ENCODE assay signal across 9 cellular contexts in the genomic region with DNA sequence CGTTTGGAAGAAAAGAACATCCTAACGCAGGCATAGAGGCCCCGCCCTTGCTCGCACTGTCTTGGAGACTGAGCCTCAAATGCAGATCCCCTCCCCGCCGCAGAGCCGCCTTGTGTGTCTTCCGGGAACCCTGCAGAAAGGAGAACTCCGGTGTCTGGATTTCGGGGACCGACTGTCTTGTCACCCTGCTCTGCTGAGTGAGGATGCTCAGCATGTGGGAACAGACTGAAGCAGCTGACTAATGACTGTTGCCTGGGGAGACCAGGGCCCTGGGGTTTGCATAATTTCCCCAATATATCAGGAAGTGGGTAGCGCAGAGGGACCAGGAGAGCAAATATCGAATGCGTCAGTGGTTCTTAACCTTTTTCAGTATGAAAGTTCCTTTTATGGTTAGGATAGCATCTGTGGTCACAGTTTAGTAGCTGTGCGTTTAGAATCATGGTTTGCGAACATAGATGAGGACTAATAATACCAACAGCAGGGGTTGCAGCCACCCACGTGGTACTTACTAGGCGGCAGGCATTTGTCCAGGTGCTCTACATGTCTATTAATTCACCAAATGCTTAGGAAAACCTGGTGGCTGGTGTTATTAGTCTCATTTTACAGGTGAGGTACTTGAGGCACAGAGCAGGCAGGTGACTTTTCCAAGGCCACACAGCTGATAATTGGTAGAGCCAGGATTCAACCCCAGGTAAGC. TPM values are rescaled to one million over a fixed set of nuclear protein-coding genes. Genes with fewer than 3 reads are reported as not detected.
DNase-seq lines count a peak whose midpoint lies in the region; ATAC-seq, FAIRE-seq and TF ChIP-seq lines count a peak whose summit lies in the region.
"Had no signal": no experiment of that assay in that cellular context is flagged by ENCODE, and none has a peak within 500 bp of the region (broad histone marks: within the 10 kb centered on the region; RNA-seq: fewer than 3 reads in every experiment).

No MANE protein-coding gene starts in this region.

- DNase-seq in GM12891 (ENCODE audit: insufficient read length, low spot score) (peak; percentile 86), activated T-cell treated with anti-CD3 and anti-CD28 coated beads for 4 hours (peak; percentile 7), RWPE1 (ENCODE audit: low spot score) (no peak), LoVo (ENCODE audit: low spot score) (no peak), kidney tubule cell (ENCODE audit: low spot score) (no peak)
- DNase-seq in stimulated activated naive CD8-positive, alpha-beta T cell treated with anti-CD3 and anti-CD28 coated beads, Interleukin-15, Interleukin-2, amounts not matched to agents 100 U/mL and 50 U/mL, for 24 hours: peak; percentile 22

- peak; percentile 62; the same call in 1 of the 2 replicates for TF ChIP-seq POLR2A in GM12891 (IDR thresholded peaks at IDR 0.05; ENCODE audit: low read depth, low read length)

- H3K27ac ChIP-seq in RWPE1: no peak overlapping the region
- H3K27ac ChIP-seq: ascending aorta had no signal

- POLR2A ChIA-PET in RWPE1 (lab: Yijun Ruan, JAX; ENCODE audit: low non-redundant PET): interaction anchor here (0.6 kb wide), 1 partner anchor 444 kb away, joined by 6 read pairs; no protein-coding TSS in a partner anchor

- peak; percentile 98 for FAIRE-seq in GM12891 (lab: Jason Lieb, UNC)

- ATAC-seq in GM21367 (IDR thresholded peaks at IDR 0.05; ENCODE audit: unreplicated experiment) (peak; percentile 79), HG03469 (IDR thresholded peaks at IDR 0.05; ENCODE audit: unreplicated experiment) (peak; percentile 84)
- ATAC-seq in stimulated activated naive CD8-positive, alpha-beta T cell treated with anti-CD3 and anti-CD28 coated beads, Interleukin-15, Interleukin-2, amounts not matched to agents 100 U/mL and 50 U/mL, for 24 hours: peak; percentile 82

- no peak for TF ChIP-seq CTCF in RWPE1 (conservative IDR thresholded peaks at IDR 0.05; ENCODE audit: low read depth)

- CTCF ChIA-PET in RWPE1 (lab: Yijun Ruan, JAX): no interaction called here

TF ChIP-seq in GM12891, 5 proteins besides CTCF, POLR2A, EP300 and RAD21:
- TF ChIP-seq POLR2AphosphoS5 (IDR thresholded peaks at IDR 0.05; ENCODE audit: low read depth, low read length): peak; percentile 85
- peak; percentile 100 for TF ChIP-seq POU2F2 (IDR thresholded peaks at IDR 0.05; ENCODE audit: low read depth, low read length)
- TF ChIP-seq TAF1 (IDR thresholded peaks at IDR 0.05; ENCODE audit: low read depth, low read length): peak; percentile 24; the same call in 1 of the 2 replicates
- TF ChIP-seq SPI1 (IDR thresholded peaks at IDR 0.05; ENCODE audit: low read depth, low read length): peak; percentile 86
- peak; percentile 4 for TF ChIP-seq PAX5 (IDR thresholded peaks at IDR 0.05; ENCODE audit: insufficient read depth, low read length, severe bottlenecking)

RNA-seq across cellular contexts. Expression of gene GPR137B, which starts 14.3 kb away (rescaled TPM):
- polyA plus RNA-seq in GM12891 (2012; ENCODE audit: low read depth, missing spikeins): 13.7 TPM

Comparison
In these comparisons a context has a peak if more than half of its experiments do, and no peak if none do; other contexts are left out.
1. DNase-seq: peak in GM12891 (single experiment), activated T-cell treated with anti-CD3 and anti-CD28 coated beads for 4 hours (single experiment) and stimulated activated naive CD8-positive, alpha-beta T cell treated with anti-CD3 and anti-CD28 coated beads, Interleukin-15, Interleukin-2, amounts not matched to agents 100 U/mL and 50 U/mL, for 24 hours (single experiment); none in RWPE1 (single experiment), LoVo (single experiment) and kidney tubule cell (single experiment).
2. Peak in every context shown above with its lines, with median percentiles within 50 percentile points of each other: ATAC-seq.